In genomic region chr1:6026095-6026809, GRCh38 we compare ENCODE assay signal across 8 cellular contexts. TPM values are rescaled to one million over a fixed set of nuclear protein-coding genes. Genes with fewer than 3 reads are reported as not detected.
A peak's percentile ranks its signal among the peaks of the same experiment; 100 is the strongest.
DNase-seq lines count a peak whose midpoint lies in the region; ATAC-seq and TF ChIP-seq lines count a peak whose summit lies in the region.

No MANE protein-coding gene starts in this region.

- H3K27me3 ChIP-seq in GM23338 (ENCODE audit: insufficient read depth) = no peaks in the 10 kb centered on the region

- no peak for TF ChIP-seq CTCF in GM23338 (conservative IDR thresholded peaks at IDR 0.05; ENCODE audit: low read depth in 2 of 2)

- H3K36me3 ChIP-seq in GM23338 (ENCODE audit: insufficient read depth) = no peaks in the 10 kb centered on the region

- no peaks in the 10 kb centered on the region for H3K79me2 ChIP-seq in GM23338 (replicated peaks; ENCODE audit: insufficient read depth)

- peaks cover 18% of the 10 kb centered on the region for H3K27me3 Mint-ChIP-seq in GM23338 (ENCODE audit: insufficient read depth, low read depth, poor library complexity)

- peak overlapping the region; percentile 66 for H3K4me2 ChIP-seq in GM23338

- H3K9me3 Mint-ChIP-seq in GM23338 = no peaks in the 10 kb centered on the region

- no peak overlapping the region for H3K4me3 Mint-ChIP-seq in GM23338

- no peaks in the 10 kb centered on the region; the same call in 1 of the 2 replicates for H3K4me1 ChIP-seq in GM23338 (ENCODE audit: insufficient read depth)

- DNase-seq in GM23338 (ENCODE audit: low spot score) (peak; percentile 85), LHCN-M2 (ENCODE audit: low read depth) (peak; percentile 43), T follicular helper cell (ENCODE audit: low read depth) (peak; percentile 91), kidney tubule cell (ENCODE audit: low spot score) (peak; percentile 86), NCI-H1930 (lab: John Stamatoyannopoulos, UW) (no peak)
- peak; percentile 86 for DNase-seq in activated naive CD8-positive, alpha-beta T cell treated with anti-CD3 and anti-CD28 coated beads, Interleukin-2, amount 50 U/mL, for 16 hours (ENCODE audit: low read depth, low spot score)
- DNase-seq in stimulated activated CD4-positive, alpha-beta T cell treated with anti-CD3 and anti-CD28 coated beads, TNF-alpha, amount 100 ng/mL, for 4 hours (ENCODE audit: low read depth in 3 of 3) = peak; percentile 81 to 86 (median 84)

- H3K27ac ChIP-seq in GM23338 (ENCODE audit: low read depth) = no peak overlapping the region

- 0 out of 2 replicates have a peak, but pooled peaks cover 3% of the 10 kb centered on the region for H3F3A ChIP-seq in GM23338 (replicated peaks; ENCODE audit: low read depth)

- no peaks in the 10 kb centered on the region for H4K20me1 ChIP-seq in GM23338 (replicated peaks; ENCODE audit: insufficient read depth)

- ATAC-seq in GM23338 = peak; percentile 93

- H3K4me3 ChIP-seq in GM08714 (ENCODE audit: low read length) = peak overlapping the region; percentile 66; the same call in 1 of the 2 replicates
- H3K4me3 ChIP-seq in GM23338 = peak overlapping the region; percentile 24; the same call in 1 of the 2 replicates

- H3K4me1 Mint-ChIP-seq in GM23338 = peaks cover 8% of the 10 kb centered on the region

- H3K36me3 Mint-ChIP-seq in GM23338 (ENCODE audit: low read depth) = no peaks in the 10 kb centered on the region

- H2AFZ ChIP-seq in GM23338 = peak overlapping the region; percentile 72; the same call in 1 of the 2 replicates

- no peak overlapping the region for H3K27ac Mint-ChIP-seq in GM23338

- H3K9me2 ChIP-seq in GM23338 (ENCODE audit: insufficient read depth) = no peaks in the 10 kb centered on the region

TF ChIP-seq in GM23338, 12 proteins besides CTCF, POLR2A, EP300 and RAD21:
- TF ChIP-seq ZNF331 (CRISPR knock-in tag; IDR thresholded peaks at IDR 0.05; ENCODE audit: low read depth) = no peak
- peak; percentile 43 for TF ChIP-seq POLR2AphosphoS5 (IDR thresholded peaks at IDR 0.05; ENCODE audit: low read depth)

RNA-seq across cellular contexts. Expression of gene KCNAB2, which starts 19.4 kb away (rescaled TPM):
- 3.7 and 5.1 TPM in 2 replicates for total RNA-seq in GM23338 (2014; rRNA removed; shearing (Covaris generic))
- polyA plus RNA-seq in GM23338 (2016; fragmentation: Nextera tagmentation; extraction: Ambion mirVana) = 2.1 and 3.0 TPM in 2 replicates
- 0.96 and 1.0 TPM in 2 replicates for total RNA-seq in LHCN-M2 (2014; rRNA removed)
- polyA plus RNA-seq in LHCN-M2 (2012) = 1.9 TPM

RNA-seq across cellular contexts. Expression of gene NPHP4, which starts 34.0 kb away (rescaled TPM):
- total RNA-seq in GM23338 (2014; rRNA removed; shearing (Covaris generic)) = 8.6 and 12.4 TPM in 2 replicates
- polyA plus RNA-seq in GM23338 (2016; fragmentation: Nextera tagmentation; extraction: Ambion mirVana) = 2.4 and 2.5 TPM in 2 replicates
- total RNA-seq in LHCN-M2 (2014; rRNA removed) = 4.5 and 4.7 TPM in 2 replicates
- 3.8 TPM for polyA plus RNA-seq in LHCN-M2 (2012)

Comparison
In these comparisons a context has a peak if more than half of its experiments do, and no peak if none do; other contexts are left out.
1. DNase-seq: peak in GM23338 (single experiment), LHCN-M2 (single experiment), T follicular helper cell (single experiment), activated naive CD8-positive, alpha-beta T cell treated with anti-CD3 and anti-CD28 coated beads, Interleukin-2, amount 50 U/mL, for 16 hours (single experiment), kidney tubule cell (single experiment) and stimulated activated CD4-positive, alpha-beta T cell treated with anti-CD3 and anti-CD28 coated beads, TNF-alpha, amount 100 ng/mL, for 4 hours (3 of 3); none in NCI-H1930 (0 of 2).